Comparison of ENCODE assay signal across 1 cellular context in the genomic region with DNA sequence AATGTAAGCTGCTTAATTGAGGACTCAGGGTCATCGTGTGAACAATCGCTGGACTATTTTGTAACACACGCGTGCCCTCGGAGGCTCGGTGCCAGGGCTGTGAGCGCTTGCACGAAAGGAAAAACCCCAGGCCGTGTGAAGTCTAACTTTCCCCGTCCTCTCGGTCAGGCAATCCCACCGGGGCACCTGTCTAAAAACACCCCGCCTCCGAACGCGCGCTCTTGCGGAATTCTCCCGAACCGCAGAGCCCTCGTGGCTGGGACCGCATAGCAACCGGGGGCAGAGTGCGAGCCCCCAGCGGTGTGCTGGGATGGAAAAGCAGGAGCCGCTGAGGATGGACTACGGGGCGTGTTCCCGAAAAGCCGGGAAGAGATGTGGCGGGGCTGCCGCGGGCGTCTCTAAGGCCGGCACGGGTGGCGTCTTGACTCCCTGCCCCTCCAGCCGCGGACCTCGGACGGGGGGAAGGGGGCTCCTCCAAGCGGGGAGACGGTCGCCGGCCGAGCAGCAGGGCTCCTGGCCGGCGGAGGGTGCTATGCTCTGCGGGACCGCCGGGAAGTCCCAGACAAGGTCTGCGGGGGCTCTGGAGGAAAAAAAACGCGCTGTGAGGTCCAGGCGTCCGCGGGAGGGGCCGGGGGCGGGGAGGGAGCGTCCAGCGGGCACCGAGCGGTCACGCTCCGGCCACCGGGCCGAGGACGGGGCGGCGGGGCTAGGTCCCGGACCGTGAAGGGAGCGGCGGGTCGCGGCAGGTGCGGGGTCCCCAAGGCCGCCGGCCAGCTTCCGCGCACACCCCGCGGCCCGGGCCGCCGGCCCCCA.
A peak's percentile ranks its signal among the peaks of the same experiment; 100 is the strongest.
TF ChIP-seq lines count a peak whose summit lies in the region.

No MANE protein-coding gene starts in this region.

TF ChIP-seq in K562, 482 proteins besides CTCF, POLR2A, EP300 and RAD21 (continues in another document):
- TF ChIP-seq NR2C2 (CRISPR knock-in tag; IDR thresholded peaks at IDR 0.05), result no peak
- no peak for TF ChIP-seq NR2C2 (tag; IDR thresholded peaks at IDR 0.05)
- TF ChIP-seq ZNF589 (CRISPR knock-in tag; IDR thresholded peaks at IDR 0.05; ENCODE audit: low read depth), result 0 out of 2 replicates have a peak, but pooled peaks have one; percentile 11
- TF ChIP-seq, protein P1, sequence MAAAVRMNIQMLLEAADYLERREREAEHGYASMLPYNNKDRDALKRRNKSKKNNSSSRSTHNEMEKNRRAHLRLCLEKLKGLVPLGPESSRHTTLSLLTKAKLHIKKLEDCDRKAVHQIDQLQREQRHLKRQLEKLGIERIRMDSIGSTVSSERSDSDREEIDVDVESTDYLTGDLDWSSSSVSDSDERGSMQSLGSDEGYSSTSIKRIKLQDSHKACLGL (CRISPR knock-in tag; IDR thresholded peaks at IDR 0.05; ENCODE audit: borderline replicate concordance, poor library complexity, severe bottlenecking), result peak; percentile 2
- TF ChIP-seq HSF4 (CRISPR knock-in tag; IDR thresholded peaks at IDR 0.05; ENCODE audit: borderline replicate concordance), result 0 out of 2 replicates have a peak, but pooled peaks have one; percentile 14
- TF ChIP-seq, protein P2, sequence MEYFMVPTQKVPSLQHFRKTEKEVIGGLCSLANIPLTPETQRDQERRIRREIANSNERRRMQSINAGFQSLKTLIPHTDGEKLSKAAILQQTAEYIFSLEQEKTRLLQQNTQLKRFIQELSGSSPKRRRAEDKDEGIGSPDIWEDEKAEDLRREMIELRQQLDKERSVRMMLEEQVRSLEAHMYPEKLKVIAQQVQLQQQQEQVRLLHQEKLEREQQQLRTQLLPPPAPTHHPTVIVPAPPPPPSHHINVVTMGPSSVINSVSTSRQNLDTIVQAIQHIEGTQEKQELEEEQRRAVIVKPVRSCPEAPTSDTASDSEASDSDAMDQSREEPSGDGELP (CRISPR knock-in tag; IDR thresholded peaks at IDR 0.05; ENCODE audit: borderline replicate concordance), result peak; percentile 25; the same call in 1 of the 2 replicates
- TF ChIP-seq SRSF7 (optimal IDR thresholded peaks at IDR 0.05; ENCODE audit: low read depth, low read length), result no peak
- TF ChIP-seq, protein P3, sequence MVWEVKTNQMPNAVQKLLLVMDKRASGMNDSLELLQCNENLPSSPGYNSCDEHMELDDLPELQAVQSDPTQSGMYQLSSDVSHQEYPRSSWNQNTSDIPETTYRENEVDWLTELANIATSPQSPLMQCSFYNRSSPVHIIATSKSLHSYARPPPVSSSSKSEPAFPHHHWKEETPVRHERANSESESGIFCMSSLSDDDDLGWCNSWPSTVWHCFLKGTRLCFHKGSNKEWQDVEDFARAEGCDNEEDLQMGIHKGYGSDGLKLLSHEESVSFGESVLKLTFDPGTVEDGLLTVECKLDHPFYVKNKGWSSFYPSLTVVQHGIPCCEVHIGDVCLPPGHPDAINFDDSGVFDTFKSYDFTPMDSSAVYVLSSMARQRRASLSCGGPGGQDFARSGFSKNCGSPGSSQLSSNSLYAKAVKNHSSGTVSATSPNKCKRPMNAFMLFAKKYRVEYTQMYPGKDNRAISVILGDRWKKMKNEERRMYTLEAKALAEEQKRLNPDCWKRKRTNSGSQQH (CRISPR knock-in tag; IDR thresholded peaks at IDR 0.05), result no peak
- no peak for TF ChIP-seq TAF1 (IDR thresholded peaks at IDR 0.05; ENCODE audit: control insufficient read depth, extremely low read depth, insufficient read depth, low read length, severe bottlenecking)
- TF ChIP-seq TEAD4 (IDR thresholded peaks at IDR 0.05; ENCODE audit: low read length), result 0 out of 2 replicates have a peak, but pooled peaks have one; percentile 32
- no peak for TF ChIP-seq TEAD4 (CRISPR knock-in tag; IDR thresholded peaks at IDR 0.05; ENCODE audit: borderline replicate concordance)
- TF ChIP-seq, protein P4, sequence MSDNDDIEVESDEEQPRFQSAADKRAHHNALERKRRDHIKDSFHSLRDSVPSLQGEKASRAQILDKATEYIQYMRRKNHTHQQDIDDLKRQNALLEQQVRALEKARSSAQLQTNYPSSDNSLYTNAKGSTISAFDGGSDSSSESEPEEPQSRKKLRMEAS (CRISPR knock-in tag; IDR thresholded peaks at IDR 0.05), result peak; percentile 65
- peak; percentile 27 for TF ChIP-seq POLR2G (IDR thresholded peaks at IDR 0.05; ENCODE audit: low read depth, low read length)
- TF ChIP-seq KLF6 (CRISPR knock-in tag; IDR thresholded peaks at IDR 0.05; ENCODE audit: borderline replicate concordance), result no peak
- no peak for TF ChIP-seq CC2D1A (IDR thresholded peaks at IDR 0.05)
- TF ChIP-seq ZBED1 (IDR thresholded peaks at IDR 0.05), result no peak
- no peak for TF ChIP-seq ZNF212 (CRISPR knock-in tag; IDR thresholded peaks at IDR 0.05)
- TF ChIP-seq ZNF175 (CRISPR knock-in tag; IDR thresholded peaks at IDR 0.05; ENCODE audit: low read depth), result no peak
- no peak for TF ChIP-seq TEAD2 (tag; IDR thresholded peaks at IDR 0.05)
- no peak for TF ChIP-seq PTRF (tag; IDR thresholded peaks at IDR 0.05)
- no peak for TF ChIP-seq BCOR (IDR thresholded peaks at IDR 0.05)
- TF ChIP-seq KDM5B (IDR thresholded peaks at IDR 0.05; ENCODE audit: insufficient replicate concordance, low read depth, low read length), result peak; percentile 43
- TF ChIP-seq, protein P5, sequence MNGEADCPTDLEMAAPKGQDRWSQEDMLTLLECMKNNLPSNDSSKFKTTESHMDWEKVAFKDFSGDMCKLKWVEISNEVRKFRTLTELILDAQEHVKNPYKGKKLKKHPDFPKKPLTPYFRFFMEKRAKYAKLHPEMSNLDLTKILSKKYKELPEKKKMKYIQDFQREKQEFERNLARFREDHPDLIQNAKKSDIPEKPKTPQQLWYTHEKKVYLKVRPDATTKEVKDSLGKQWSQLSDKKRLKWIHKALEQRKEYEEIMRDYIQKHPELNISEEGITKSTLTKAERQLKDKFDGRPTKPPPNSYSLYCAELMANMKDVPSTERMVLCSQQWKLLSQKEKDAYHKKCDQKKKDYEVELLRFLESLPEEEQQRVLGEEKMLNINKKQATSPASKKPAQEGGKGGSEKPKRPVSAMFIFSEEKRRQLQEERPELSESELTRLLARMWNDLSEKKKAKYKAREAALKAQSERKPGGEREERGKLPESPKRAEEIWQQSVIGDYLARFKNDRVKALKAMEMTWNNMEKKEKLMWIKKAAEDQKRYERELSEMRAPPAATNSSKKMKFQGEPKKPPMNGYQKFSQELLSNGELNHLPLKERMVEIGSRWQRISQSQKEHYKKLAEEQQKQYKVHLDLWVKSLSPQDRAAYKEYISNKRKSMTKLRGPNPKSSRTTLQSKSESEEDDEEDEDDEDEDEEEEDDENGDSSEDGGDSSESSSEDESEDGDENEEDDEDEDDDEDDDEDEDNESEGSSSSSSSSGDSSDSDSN (IDR thresholded peaks at IDR 0.05; ENCODE audit: borderline replicate concordance in 1 of 2, low read depth in 2 of 2, low read length in 2 of 2), result peak in 1 of 2 experiments; percentile 80; a peak in 2 of 4 replicates
- TF ChIP-seq CBX5 (IDR thresholded peaks at IDR 0.05; ENCODE audit: borderline replicate concordance, low read depth), result no peak
- peak; percentile 72 for TF ChIP-seq MYC (IDR thresholded peaks at IDR 0.05; ENCODE audit: low read depth, low read length)
- TF ChIP-seq MYC (CRISPR knock-in tag; IDR thresholded peaks at IDR 0.05; ENCODE audit: borderline replicate concordance, low read depth), result no peak
- no peak for TF ChIP-seq SMARCC2 (IDR thresholded peaks at IDR 0.05; ENCODE audit: low read depth)
- TF ChIP-seq, protein P6, sequence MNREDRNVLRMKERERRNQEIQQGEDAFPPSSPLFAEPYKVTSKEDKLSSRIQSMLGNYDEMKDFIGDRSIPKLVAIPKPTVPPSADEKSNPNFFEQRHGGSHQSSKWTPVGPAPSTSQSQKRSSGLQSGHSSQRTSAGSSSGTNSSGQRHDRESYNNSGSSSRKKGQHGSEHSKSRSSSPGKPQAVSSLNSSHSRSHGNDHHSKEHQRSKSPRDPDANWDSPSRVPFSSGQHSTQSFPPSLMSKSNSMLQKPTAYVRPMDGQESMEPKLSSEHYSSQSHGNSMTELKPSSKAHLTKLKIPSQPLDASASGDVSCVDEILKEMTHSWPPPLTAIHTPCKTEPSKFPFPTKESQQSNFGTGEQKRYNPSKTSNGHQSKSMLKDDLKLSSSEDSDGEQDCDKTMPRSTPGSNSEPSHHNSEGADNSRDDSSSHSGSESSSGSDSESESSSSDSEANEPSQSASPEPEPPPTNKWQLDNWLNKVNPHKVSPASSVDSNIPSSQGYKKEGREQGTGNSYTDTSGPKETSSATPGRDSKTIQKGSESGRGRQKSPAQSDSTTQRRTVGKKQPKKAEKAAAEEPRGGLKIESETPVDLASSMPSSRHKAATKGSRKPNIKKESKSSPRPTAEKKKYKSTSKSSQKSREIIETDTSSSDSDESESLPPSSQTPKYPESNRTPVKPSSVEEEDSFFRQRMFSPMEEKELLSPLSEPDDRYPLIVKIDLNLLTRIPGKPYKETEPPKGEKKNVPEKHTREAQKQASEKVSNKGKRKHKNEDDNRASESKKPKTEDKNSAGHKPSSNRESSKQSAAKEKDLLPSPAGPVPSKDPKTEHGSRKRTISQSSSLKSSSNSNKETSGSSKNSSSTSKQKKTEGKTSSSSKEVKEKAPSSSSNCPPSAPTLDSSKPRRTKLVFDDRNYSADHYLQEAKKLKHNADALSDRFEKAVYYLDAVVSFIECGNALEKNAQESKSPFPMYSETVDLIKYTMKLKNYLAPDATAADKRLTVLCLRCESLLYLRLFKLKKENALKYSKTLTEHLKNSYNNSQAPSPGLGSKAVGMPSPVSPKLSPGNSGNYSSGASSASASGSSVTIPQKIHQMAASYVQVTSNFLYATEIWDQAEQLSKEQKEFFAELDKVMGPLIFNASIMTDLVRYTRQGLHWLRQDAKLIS (CRISPR knock-in tag; IDR thresholded peaks at IDR 0.05), result 0 out of 2 replicates have a peak, but pooled peaks have one; percentile 56
- peak; percentile 71 for TF ChIP-seq L3MBTL2 (IDR thresholded peaks at IDR 0.05)
- TF ChIP-seq SMC3 (conservative IDR thresholded peaks at IDR 0.05; ENCODE audit: insufficient read depth, low read depth, low read length), result 0 out of 2 replicates have a peak, but pooled peaks have one; percentile 4
- TF ChIP-seq POLR3A (IDR thresholded peaks at IDR 0.05; ENCODE audit: borderline replicate concordance, extremely low read depth, insufficient read depth, insufficient read length), result no peak
- TF ChIP-seq, protein P7, sequence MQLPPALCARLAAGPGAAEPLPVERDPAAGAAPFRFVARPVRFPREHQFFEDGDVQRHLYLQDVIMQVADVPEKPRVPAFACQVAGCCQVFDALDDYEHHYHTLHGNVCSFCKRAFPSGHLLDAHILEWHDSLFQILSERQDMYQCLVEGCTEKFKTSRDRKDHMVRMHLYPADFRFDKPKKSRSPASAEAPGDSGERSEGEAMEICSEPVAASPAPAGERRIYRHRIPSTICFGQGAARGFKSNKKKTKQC (CRISPR knock-in tag; IDR thresholded peaks at IDR 0.05), result 0 out of 2 replicates have a peak, but pooled peaks have one; percentile 27
- 0 out of 2 replicates have a peak, but pooled peaks have one; percentile 77 for TF ChIP-seq KAT7 (CRISPR knock-in tag; IDR thresholded peaks at IDR 0.05; ENCODE audit: borderline replicate concordance)
- TF ChIP-seq GATAD2B (IDR thresholded peaks at IDR 0.05; ENCODE audit: borderline replicate concordance), result peak; percentile 60
- TF ChIP-seq, protein P8, sequence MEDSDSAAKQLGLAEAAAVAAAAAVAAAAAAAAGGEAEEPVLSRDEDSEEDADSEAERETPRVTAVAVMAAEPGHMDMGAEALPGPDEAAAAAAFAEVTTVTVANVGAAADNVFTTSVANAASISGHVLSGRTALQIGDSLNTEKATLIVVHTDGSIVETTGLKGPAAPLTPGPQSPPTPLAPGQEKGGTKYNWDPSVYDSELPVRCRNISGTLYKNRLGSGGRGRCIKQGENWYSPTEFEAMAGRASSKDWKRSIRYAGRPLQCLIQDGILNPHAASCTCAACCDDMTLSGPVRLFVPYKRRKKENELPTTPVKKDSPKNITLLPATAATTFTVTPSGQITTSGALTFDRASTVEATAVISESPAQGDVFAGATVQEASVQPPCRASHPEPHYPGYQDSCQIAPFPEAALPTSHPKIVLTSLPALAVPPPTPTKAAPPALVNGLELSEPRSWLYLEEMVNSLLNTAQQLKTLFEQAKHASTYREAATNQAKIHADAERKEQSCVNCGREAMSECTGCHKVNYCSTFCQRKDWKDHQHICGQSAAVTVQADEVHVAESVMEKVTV (CRISPR knock-in tag; IDR thresholded peaks at IDR 0.05), result peak; percentile 25; the same call in 1 of the 2 replicates
- no peak for TF ChIP-seq ZNF12 (CRISPR knock-in tag; IDR thresholded peaks at IDR 0.05)
- peak; percentile 10; the same call in 1 of the 2 replicates for TF ChIP-seq RB1 (IDR thresholded peaks at IDR 0.05; ENCODE audit: low read depth)
- peak; percentile 24; the same call in 1 of the 2 replicates for TF ChIP-seq STAG1 (CRISPR knock-in tag; IDR thresholded peaks at IDR 0.05; ENCODE audit: borderline replicate concordance)
- TF ChIP-seq, protein P9, sequence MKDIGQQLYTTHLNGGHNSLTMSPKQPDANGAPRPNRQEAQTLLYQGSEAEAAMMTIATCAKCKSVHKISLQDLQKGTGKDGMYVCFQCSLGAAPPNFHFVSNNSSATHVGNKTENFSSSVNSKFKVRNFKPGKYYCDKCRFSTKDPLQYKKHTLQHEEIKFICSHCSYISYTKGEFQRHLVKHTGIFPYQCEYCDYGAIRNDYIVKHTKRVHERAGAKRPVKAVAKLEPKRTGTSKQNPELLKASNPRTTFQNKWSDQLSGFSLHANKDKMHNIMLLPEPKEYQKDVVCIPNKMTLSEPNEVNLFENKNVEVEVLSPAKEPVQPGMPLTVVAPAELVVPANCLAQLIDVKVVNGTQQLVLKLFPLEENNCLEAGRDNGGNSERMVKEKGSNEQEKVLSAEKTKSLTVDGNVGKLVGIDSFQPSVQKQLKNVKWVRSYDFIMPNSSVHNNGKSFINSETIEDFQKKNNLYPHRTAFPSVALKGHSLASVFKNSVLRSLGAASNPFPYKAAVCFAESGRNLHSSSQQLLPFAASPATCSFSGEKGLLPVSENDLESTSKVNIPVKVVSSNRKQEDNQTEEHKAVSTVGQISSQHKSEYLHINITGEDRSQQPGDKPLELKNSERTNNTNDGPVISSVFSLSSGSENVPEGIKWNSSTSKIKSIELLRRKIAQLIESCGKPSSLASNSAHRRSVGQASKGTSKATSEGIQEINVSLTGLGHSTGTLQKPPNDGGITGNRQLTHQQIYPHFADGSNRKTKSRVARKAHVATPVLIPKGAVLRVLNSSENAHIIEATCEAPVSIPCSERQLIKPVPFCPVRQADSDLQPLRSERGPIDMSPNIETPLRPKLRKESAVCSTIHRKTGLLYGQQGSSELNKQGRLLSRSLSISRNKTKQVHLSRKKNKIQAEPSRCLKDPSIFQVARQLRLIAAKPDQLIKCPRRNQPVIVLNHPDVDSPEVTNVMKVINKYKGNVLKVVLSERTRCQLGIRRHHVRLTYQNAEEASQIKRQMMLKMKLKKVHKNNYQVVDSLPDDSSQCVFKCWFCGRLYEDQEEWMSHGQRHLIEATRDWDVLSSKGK (CRISPR knock-in tag; IDR thresholded peaks at IDR 0.05), result no peak
- TF ChIP-seq MEF2D (tag; conservative IDR thresholded peaks at IDR 0.05; ENCODE audit: low read depth), result no peak
- TF ChIP-seq, protein P10, sequence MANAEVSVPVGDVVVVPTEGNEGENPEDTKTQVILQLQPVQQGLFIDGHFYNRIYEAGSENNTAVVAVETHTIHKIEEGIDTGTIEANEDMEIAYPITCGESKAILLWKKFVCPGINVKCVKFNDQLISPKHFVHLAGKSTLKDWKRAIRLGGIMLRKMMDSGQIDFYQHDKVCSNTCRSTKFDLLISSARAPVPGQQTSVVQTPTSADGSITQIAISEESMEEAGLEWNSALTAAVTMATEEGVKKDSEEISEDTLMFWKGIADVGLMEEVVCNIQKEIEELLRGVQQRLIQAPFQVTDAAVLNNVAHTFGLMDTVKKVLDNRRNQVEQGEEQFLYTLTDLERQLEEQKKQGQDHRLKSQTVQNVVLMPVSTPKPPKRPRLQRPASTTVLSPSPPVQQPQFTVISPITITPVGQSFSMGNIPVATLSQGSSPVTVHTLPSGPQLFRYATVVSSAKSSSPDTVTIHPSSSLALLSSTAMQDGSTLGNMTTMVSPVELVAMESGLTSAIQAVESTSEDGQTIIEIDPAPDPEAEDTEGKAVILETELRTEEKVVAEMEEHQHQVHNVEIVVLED (CRISPR knock-in tag; IDR thresholded peaks at IDR 0.05), result 0 out of 2 replicates have a peak, but pooled peaks have one; percentile 16
- TF ChIP-seq ILF3 (IDR thresholded peaks at IDR 0.05; ENCODE audit: borderline replicate concordance), result 0 out of 2 replicates have a peak, but pooled peaks have one; percentile 39
